8 cellular contexts compared by ENCODE assay signal in the genomic region with DNA sequence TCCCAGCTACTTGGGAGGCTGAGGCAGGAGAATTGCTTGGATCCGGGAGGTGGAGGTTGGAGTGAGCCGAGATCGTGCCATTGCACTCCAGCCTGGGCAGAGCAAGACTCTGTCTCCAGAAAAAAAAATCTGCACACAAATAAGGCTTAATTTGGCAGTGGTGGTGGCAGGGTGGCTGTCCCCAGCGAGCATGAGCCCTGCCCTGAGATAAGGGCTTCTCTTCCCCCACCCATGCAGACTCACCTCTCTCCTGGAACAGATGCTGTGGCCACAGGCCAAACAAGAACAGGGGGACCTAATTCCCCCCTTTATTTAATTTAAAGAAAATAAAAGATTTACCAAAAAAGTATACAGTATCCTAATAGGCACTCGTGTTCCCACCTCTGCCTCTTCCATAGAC.
DNase-seq lines count a peak whose midpoint lies in the region; ATAC-seq and TF ChIP-seq lines count a peak whose summit lies in the region.

No MANE protein-coding gene starts in this region.

- no peak overlapping the region for H2BK15ac ChIP-seq in H9 (ENCODE audit: low read depth, low read length)

- WGBS in H9 (ENCODE audit: extremely low coverage, insufficient read length, low lambda C conversion rate) = no CpG with 5 or more reads among the region's 5 CpGs

- H3K4me3 ChIP-seq in SJSA1 = peak overlapping the region; percentile 75
- peak overlapping the region; percentile 78 to 88 for H3K4me3 ChIP-seq in foreskin fibroblast (ENCODE audit: low read depth in 1 of 2, low read length in 2 of 2)
- H3K4me3 ChIP-seq in skeletal muscle satellite cell (ENCODE audit: low read length) = peak overlapping the region; percentile 95

- peaks cover 7% of the 10 kb centered on the region for H3K23me2 ChIP-seq in H9 (ENCODE audit: insufficient read length, low read depth, low read length, poor library complexity, severe bottlenecking)

- TF ChIP-seq CTCF in H9 (conservative IDR thresholded peaks at IDR 0.05) = no peak
- TF ChIP-seq CTCF in foreskin fibroblast (IDR thresholded peaks at IDR 0.05; ENCODE audit: low read depth, low read length) = no peak

- H2BK5ac ChIP-seq in H9 (ENCODE audit: insufficient read length, low read length) = no peak overlapping the region

- no peaks in the 10 kb centered on the region for H3K9me3 ChIP-seq in H9 (ENCODE audit: control insufficient read depth, low read depth, low read length)
- H3K9me3 ChIP-seq in SJSA1 (replicated peaks) = no peaks in the 10 kb centered on the region; the same call in 1 of the 2 replicates
- no peaks in the 10 kb centered on the region for H3K9me3 ChIP-seq in skeletal muscle satellite cell (replicated peaks; ENCODE audit: low read length)

- no peak overlapping the region for H2BK120ac ChIP-seq in H9 (ENCODE audit: low read depth, low read length, poor library complexity, severe bottlenecking)

- no peaks in the 10 kb centered on the region for H3K27me3 ChIP-seq in H9 (ENCODE audit: insufficient read depth, low read length)
- H3K27me3 ChIP-seq in SJSA1 (replicated peaks) = no peaks in the 10 kb centered on the region
- no peaks in the 10 kb centered on the region for H3K27me3 ChIP-seq in skeletal muscle satellite cell (ENCODE audit: control insufficient read depth, insufficient read depth, low read length)

- H3K27me3 Mint-ChIP-seq in H9 (ENCODE audit: low read depth) = peaks cover 38% of the 10 kb centered on the region

- H3K56ac ChIP-seq in H9 (ENCODE audit: insufficient read length, low read depth, low read length) = no peak overlapping the region

- H3K36me3 ChIP-seq in SJSA1 (no peaks in the 10 kb centered on the region), skeletal muscle satellite cell (ENCODE audit: insufficient read depth, low read length) (no peaks in the 10 kb centered on the region)

- H3K27ac Mint-ChIP-seq in H9 = peak overlapping the region in 2 of 3 experiments; percentile 74 to 90; a peak in 3 of 7 replicates

- no peaks in the 10 kb centered on the region for H3K79me2 ChIP-seq in H9 (ENCODE audit: insufficient read depth, low read length)

- no peak for ATAC-seq in HG02938 (IDR thresholded peaks at IDR 0.05; ENCODE audit: unreplicated experiment)
- no peak for ATAC-seq in HG03097 (IDR thresholded peaks at IDR 0.05; ENCODE audit: low FRiP score, unreplicated experiment)

- H3K4me1 ChIP-seq in H9 (ENCODE audit: insufficient read depth, low read length) (0 out of 2 replicates have a peak, but pooled peaks cover 2% of the 10 kb centered on the region), SJSA1 (replicated peaks) (peaks cover 9% of the 10 kb centered on the region), skeletal muscle satellite cell (ENCODE audit: control insufficient read depth, insufficient read depth, low read length) (no peaks in the 10 kb centered on the region)

- DNase-seq in H9 = no peak
- DNase-seq in SJSA1 (ENCODE audit: low read depth in 1 of 2, low spot score in 2 of 2) = no peak
- no peak for DNase-seq in foreskin fibroblast
- no peak for DNase-seq in iPS-NIHi7 (ENCODE audit: extremely low spot score)
- no peak for DNase-seq in cortex of kidney (lab: John Stamatoyannopoulos, UW)

- no peaks in the 10 kb centered on the region; a peak in 2 of 5 replicates for H3K9me3 Mint-ChIP-seq in H9

- H2AK5ac ChIP-seq in H9 (ENCODE audit: insufficient read length, low read length) = no peak overlapping the region

- H3K36me3 Mint-ChIP-seq in H9 (ENCODE audit: insufficient read depth in 1 of 3, low read depth in 3 of 3) = peaks cover 0 to 2% (median 0%) of the 10 kb centered on the region in 3 experiments; a peak in 2 of 7 replicates

- H2BK20ac ChIP-seq in H9 (ENCODE audit: low read depth, low read length, poor library complexity, severe bottlenecking) = no peak overlapping the region

- H4K8ac ChIP-seq in H9 (replicated peaks; ENCODE audit: insufficient read length, low read depth, low read length) = no peak overlapping the region

- H3K79me1 ChIP-seq in H9 (ENCODE audit: insufficient read depth, low read depth, low read length, poor library complexity, severe bottlenecking) = no peaks in the 10 kb centered on the region

- H3K9ac ChIP-seq in H9 (ENCODE audit: extremely low read depth, insufficient read length, low read length) = peak overlapping the region; percentile 71
- H3K9ac ChIP-seq in skeletal muscle satellite cell (ENCODE audit: low read depth, low read length) = peak overlapping the region; percentile 94

- H4K5ac ChIP-seq in H9 (ENCODE audit: insufficient read length, low read depth, low read length) = no peak overlapping the region

- H3K27ac ChIP-seq in H9 (ENCODE audit: insufficient read length, low read depth, low read length) (no peak overlapping the region), SJSA1 (peak overlapping the region; percentile 73; the same call in 1 of the 2 replicates)

- no peak overlapping the region for H2AFZ ChIP-seq in H9 (ENCODE audit: low read length)

- H3K4me1 Mint-ChIP-seq in H9 = peaks cover 2 to 10% of the 10 kb centered on the region in 2 experiments; a peak in 1 of 4 replicates

- no peak overlapping the region for H3K23ac ChIP-seq in H9 (ENCODE audit: insufficient read length, low read depth, low read length)

- H4K20me1 ChIP-seq in H9 (ENCODE audit: control insufficient read depth, insufficient read depth, insufficient read length) = no peaks in the 10 kb centered on the region

- peak overlapping the region; percentile 81 to 92 for H3K4me3 Mint-ChIP-seq in H9

- no peak overlapping the region for H3K4ac ChIP-seq in H9 (ENCODE audit: low read depth, low read length)

- H2BK12ac ChIP-seq in H9 (ENCODE audit: insufficient read length, low read depth, low read length) = no peak overlapping the region

- peak overlapping the region; percentile 84 for H3K4me2 ChIP-seq in H9 (ENCODE audit: insufficient read depth, insufficient read length, low read length)
- peak overlapping the region; percentile 98 for H3K4me2 ChIP-seq in skeletal muscle satellite cell (ENCODE audit: low read length)

- no peak overlapping the region for H3T11ph ChIP-seq in H9 (ENCODE audit: low read length)

- no peak overlapping the region for H3K18ac ChIP-seq in H9 (ENCODE audit: insufficient read length, low read depth, low read length)

- H3K14ac ChIP-seq in H9 (ENCODE audit: insufficient read depth, low read length) = no peak overlapping the region

- no peak overlapping the region for H4K91ac ChIP-seq in H9 (ENCODE audit: insufficient read length, low read depth, low read length)
